In the genomic region with DNA sequence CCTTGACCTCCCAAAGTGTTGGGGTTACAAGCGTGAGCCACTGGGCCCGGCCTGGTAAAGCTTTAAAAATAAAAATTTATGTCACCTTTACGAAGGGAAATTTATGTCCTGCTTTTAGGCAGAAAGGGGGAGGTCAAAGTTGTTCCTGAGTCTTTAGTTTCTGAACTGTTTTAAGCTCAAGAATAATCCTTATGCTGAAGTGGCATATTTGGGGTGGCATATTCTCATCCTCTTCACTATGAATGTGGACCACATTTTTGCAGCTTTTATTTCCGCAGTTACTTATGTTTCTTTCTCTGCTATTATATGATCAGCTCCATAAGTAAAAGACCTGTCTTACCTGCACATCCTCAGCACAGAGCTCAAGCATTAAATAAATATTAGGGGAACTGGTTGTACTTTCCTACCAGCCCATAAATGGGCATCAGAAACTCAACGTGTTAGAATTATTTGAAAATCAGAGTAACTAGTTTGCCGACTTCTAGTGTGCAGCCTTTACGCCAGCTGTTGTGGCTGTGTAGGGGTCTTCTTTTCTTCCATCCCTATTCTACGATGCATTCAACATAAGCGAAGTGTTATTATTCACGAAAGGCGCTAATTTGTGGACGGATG, we compare ENCODE assay signal across 8 cellular contexts. TPM values are rescaled to one million over a fixed set of nuclear protein-coding genes. Genes with fewer than 3 reads are reported as not detected.
DNase-seq lines count a peak whose midpoint lies in the region; ATAC-seq, FAIRE-seq and TF ChIP-seq lines count a peak whose summit lies in the region.

No MANE protein-coding gene starts in this region.

- H3K27me3 ChIP-seq in ACC112 (ENCODE audit: insufficient read depth, low read length) (no peaks in the 10 kb centered on the region), HUES6 (ENCODE audit: control insufficient read depth, insufficient read depth, low read length) (peaks cover 6% of the 10 kb centered on the region; the same call in 1 of the 2 replicates)

- FAIRE-seq in GM12891 (lab: Jason Lieb, UNC) = no peak

- peak overlapping the region; percentile 80 for H3K4me3 Mint-ChIP-seq in central memory CD8-positive, alpha-beta T cell
- H3K4me3 Mint-ChIP-seq in naive thymus-derived CD8-positive, alpha-beta T cell = peak overlapping the region; percentile 54 to 96 (median 92)

- no peak overlapping the region for H3K9ac ChIP-seq in HUES6 (ENCODE audit: low read length)

- H3K9me3 ChIP-seq in HUES6 (ENCODE audit: control insufficient read depth, insufficient read depth, low read depth, low read length) = no peaks in the 10 kb centered on the region

- H3K27me3 Mint-ChIP-seq in central memory CD8-positive, alpha-beta T cell = peaks cover 29% of the 10 kb centered on the region
- H3K27me3 Mint-ChIP-seq in naive thymus-derived CD8-positive, alpha-beta T cell = no peaks in the 10 kb centered on the region

- H3K4me3 ChIP-seq in ACC112 (ENCODE audit: low read depth, low read length) (peak overlapping the region; percentile 92), HUES6 (ENCODE audit: low read depth, low read length) (peak overlapping the region; percentile 65)

- ATAC-seq in central memory CD8-positive, alpha-beta T cell (replicated peaks; ENCODE audit: extremely low read depth, poor library complexity, severe bottlenecking) = no peak
- no peak for ATAC-seq in naive thymus-derived CD8-positive, alpha-beta T cell
- ATAC-seq in HG02973 (IDR thresholded peaks at IDR 0.05; ENCODE audit: unreplicated experiment) = no peak

- H3K27ac Mint-ChIP-seq in central memory CD8-positive, alpha-beta T cell (ENCODE audit: low read depth) = peak overlapping the region; percentile 73
- peak overlapping the region; percentile 3 to 99 (median 96) for H3K27ac Mint-ChIP-seq in naive thymus-derived CD8-positive, alpha-beta T cell

- H2AFZ ChIP-seq in ACC112 (ENCODE audit: low read length, unreplicated experiment) = peak overlapping the region; percentile 95

- peaks cover 3% of the 10 kb centered on the region for H3K79me2 ChIP-seq in ACC112 (ENCODE audit: control insufficient read depth, insufficient read depth, low read length, unreplicated experiment)

- H3K27ac ChIP-seq in ACC112 (ENCODE audit: low read depth, low read length) (peak overlapping the region; percentile 81), HUES6 (ENCODE audit: low read depth, low read length) (no peak overlapping the region)

- POLR2A ChIA-PET in naive thymus-derived CD8-positive, alpha-beta T cell (lab: Charles Lee) = interaction anchor here (0.8 kb wide), 1 partner anchor 397 kb away, joined by 3 read pairs; no protein-coding TSS in a partner anchor

- no peaks in the 10 kb centered on the region for H3K9me3 Mint-ChIP-seq in central memory CD8-positive, alpha-beta T cell
- H3K9me3 Mint-ChIP-seq in naive thymus-derived CD8-positive, alpha-beta T cell = no peaks in the 10 kb centered on the region

- H3K36me3 ChIP-seq in ACC112 (ENCODE audit: insufficient read depth, low read length) (no peaks in the 10 kb centered on the region), HUES6 (ENCODE audit: control insufficient read depth, insufficient read depth, low read length) (no peaks in the 10 kb centered on the region)

- H3K4me1 Mint-ChIP-seq in central memory CD8-positive, alpha-beta T cell = peaks cover 10% of the 10 kb centered on the region
- peaks cover 12 to 32% (median 25%) of the 10 kb centered on the region in 4 donors for H3K4me1 Mint-ChIP-seq in naive thymus-derived CD8-positive, alpha-beta T cell

- no peak for TF ChIP-seq POLR2A in GM12891 (IDR thresholded peaks at IDR 0.05; ENCODE audit: low read depth, low read length)

- DNase-seq in central memory CD8-positive, alpha-beta T cell (ENCODE audit: low spot score in 2 of 2) = no peak
- DNase-seq in naive thymus-derived CD8-positive, alpha-beta T cell = no peak
- no peak for DNase-seq in NCI-H1694 treated with DMSO at 0.1 percent for 48 hours (lab: John Stamatoyannopoulos, UW)
- no peak for DNase-seq in GM12891 (ENCODE audit: insufficient read length, low spot score)
- DNase-seq in NCI-H2107 (lab: John Stamatoyannopoulos, UW) = no peak

- H3K4me1 ChIP-seq in ACC112 (ENCODE audit: control insufficient read depth, insufficient read depth, low read length, unreplicated experiment) = peaks cover 12% of the 10 kb centered on the region
- peaks cover 7% of the 10 kb centered on the region for H3K4me1 ChIP-seq in HUES6 (ENCODE audit: control insufficient read depth, insufficient read depth, low read length)

- H3K36me3 Mint-ChIP-seq in central memory CD8-positive, alpha-beta T cell (ENCODE audit: insufficient read depth) = peaks cover 6% of the 10 kb centered on the region
- H3K36me3 Mint-ChIP-seq in naive thymus-derived CD8-positive, alpha-beta T cell = peaks cover 0 to 3% (median 0%) of the 10 kb centered on the region in 3 donors

TF ChIP-seq in GM12891, 5 proteins besides CTCF, POLR2A, EP300 and RAD21:
- TF ChIP-seq PAX5 (IDR thresholded peaks at IDR 0.05; ENCODE audit: insufficient read depth, low read length, severe bottlenecking) (no peak), POU2F2 (IDR thresholded peaks at IDR 0.05; ENCODE audit: low read depth, low read length) (no peak), POLR2AphosphoS5 (IDR thresholded peaks at IDR 0.05; ENCODE audit: low read depth, low read length) (no peak), SPI1 (IDR thresholded peaks at IDR 0.05; ENCODE audit: low read depth, low read length) (no peak), TAF1 (IDR thresholded peaks at IDR 0.05; ENCODE audit: low read depth, low read length) (no peak)

RNA-seq across cellular contexts. Expression of a gene that starts 0.9 kb away (rescaled TPM):
- 10 to 100 TPM; 19.2 to 20.9 TPM for total RNA-seq in naive thymus-derived CD8-positive, alpha-beta T cell
- polyA plus RNA-seq in naive thymus-derived CD8-positive, alpha-beta T cell = 10 to 100 TPM; 13.7 to 15.6 (median 14.2) TPM
- 0.40 TPM for polyA plus RNA-seq in GM12891 (2012; ENCODE audit: low read depth, missing spikeins)
